In genomic region chr3:49786357-49787181, GRCh38 we compare ENCODE assay signal across 8 cellular contexts. TPM values are rescaled to one million over a fixed set of nuclear protein-coding genes. Genes with fewer than 3 reads are reported as not detected.
DNase-seq lines count a peak whose midpoint lies in the region; ATAC-seq and TF ChIP-seq lines count a peak whose summit lies in the region.

Gene IP6K1 (minus strand): TSS chr3:49786542. CDS start chr3:49748040, 38,502 bp downstream.

- no peak within 1 kb of the TSS for H3K27ac ChIP-seq in SU-DHL-6 (ENCODE audit: low read depth, low read length)
- H3K27ac ChIP-seq in thymus (ENCODE audit: low read depth), result peak within 1 kb of the TSS; percentile 94

- no peaks in the 10 kb centered on the region for H3K36me3 ChIP-seq in SU-DHL-6 (ENCODE audit: low read length)
- H3K36me3 ChIP-seq in thymus (ENCODE audit: control insufficient read depth, insufficient read depth), result peaks cover 17% of the 10 kb centered on the region

- ATAC-seq in HG02678 (IDR thresholded peaks at IDR 0.05; ENCODE audit: unreplicated experiment), result peak; percentile 98
- ATAC-seq in activated naive CD8-positive, alpha-beta T cell treated with anti-CD3 and anti-CD28 coated beads, Interleukin-2, amount 10 ng/mL, durations not matched to agents 7 days and 5 days (ENCODE audit: low read depth), result peak; percentile 99

- peaks cover 18% of the 10 kb centered on the region for H3K79me2 ChIP-seq in SU-DHL-6 (ENCODE audit: insufficient read depth, low read length)

- H3K4me3 ChIP-seq in GM12864 (ENCODE audit: low read depth, low read length), result peak within 1 kb of the TSS; percentile 75
- H3K4me3 ChIP-seq in SU-DHL-6 (ENCODE audit: insufficient read depth, low read length, poor library complexity, severe bottlenecking), result peak within 1 kb of the TSS; percentile 77
- peak within 1 kb of the TSS; percentile 100 for H3K4me3 ChIP-seq in thymus (ENCODE audit: low read length)

- peak within 1 kb of the TSS; percentile 91 for H3K4me3 Mint-ChIP-seq in activated naive CD8-positive, alpha-beta T cell treated with anti-CD3 and anti-CD28 coated beads, Interleukin-2, amount 10 ng/mL, durations not matched to agents 7 days and 5 days
- H3K4me3 Mint-ChIP-seq in osteocyte (ENCODE audit: unreplicated experiment), result peak within 1 kb of the TSS; percentile 86

- intact Hi-C loops in head of caudate nucleus (cut with DNase I), result loop anchor here (5.0 kb wide), 1 partner anchor 64 kb away; the partner anchor contains the start of gene GMPPB

- H3K27ac Mint-ChIP-seq in activated naive CD8-positive, alpha-beta T cell treated with anti-CD3 and anti-CD28 coated beads, Interleukin-2, amount 10 ng/mL, durations not matched to agents 7 days and 5 days, result peak within 1 kb of the TSS; percentile 90
- H3K27ac Mint-ChIP-seq in osteocyte (ENCODE audit: unreplicated experiment), result peak within 1 kb of the TSS; percentile 97

- no peaks in the 10 kb centered on the region for H3F3A ChIP-seq in SU-DHL-6 (ENCODE audit: insufficient read depth)

- no peaks in the 10 kb centered on the region for H4K20me1 ChIP-seq in SU-DHL-6 (ENCODE audit: low read depth, low read length)

- DNase-seq in GM12864 (ENCODE audit: low read depth), result peak; percentile 100
- peak; percentile 96 for DNase-seq in NCI-H128 (lab: John Stamatoyannopoulos, UW; ENCODE audit: unreplicated experiment)
- peak; percentile 96 for DNase-seq in activated naive CD8-positive, alpha-beta T cell treated with anti-CD3 and anti-CD28 coated beads, Interleukin-2, amount 10 ng/mL, durations not matched to agents 7 days and 5 days
- peak; percentile 100 for DNase-seq in head of caudate nucleus
- DNase-seq in osteocyte (ENCODE audit: extremely low spot score, unreplicated experiment), result peak; percentile 100

- H2AFZ ChIP-seq in SU-DHL-6 (ENCODE audit: low read depth, low read length, severe bottlenecking), result peak within 1 kb of the TSS; percentile 85

- TF ChIP-seq CTCF in GM12864 (IDR thresholded peaks at IDR 0.05; ENCODE audit: low read depth, low read length, missing control alignments) (no peak), SU-DHL-6 (IDR thresholded peaks at IDR 0.05; ENCODE audit: insufficient read depth, low read length, poor library complexity, severe bottlenecking) (no peak), osteocyte (IDR thresholded peaks at IDR 0.05) (no peak)

- no peaks in the 10 kb centered on the region for H3K27me3 ChIP-seq in SU-DHL-6 (ENCODE audit: low read length)
- no peaks in the 10 kb centered on the region for H3K27me3 ChIP-seq in thymus (ENCODE audit: control insufficient read depth, insufficient read depth)

- H3K9me3 ChIP-seq in SU-DHL-6 (ENCODE audit: insufficient read depth, low read length) (no peaks in the 10 kb centered on the region), thymus (ENCODE audit: control insufficient read depth) (no peaks in the 10 kb centered on the region)

- H3K27me3 Mint-ChIP-seq in activated naive CD8-positive, alpha-beta T cell treated with anti-CD3 and anti-CD28 coated beads, Interleukin-2, amount 10 ng/mL, durations not matched to agents 7 days and 5 days, result peaks cover 4% of the 10 kb centered on the region
- no peaks in the 10 kb centered on the region for H3K27me3 Mint-ChIP-seq in osteocyte (ENCODE audit: unreplicated experiment)

- H3K36me3 Mint-ChIP-seq in activated naive CD8-positive, alpha-beta T cell treated with anti-CD3 and anti-CD28 coated beads, Interleukin-2, amount 10 ng/mL, durations not matched to agents 7 days and 5 days, result peaks cover 3% of the 10 kb centered on the region
- H3K36me3 Mint-ChIP-seq in osteocyte (ENCODE audit: unreplicated experiment), result peaks cover 4% of the 10 kb centered on the region

- peak within 1 kb of the TSS; percentile 85 for H3K4me2 ChIP-seq in SU-DHL-6 (ENCODE audit: low read depth, low read length, poor library complexity, severe bottlenecking)

- no peaks in the 10 kb centered on the region for H3K9me3 Mint-ChIP-seq in activated naive CD8-positive, alpha-beta T cell treated with anti-CD3 and anti-CD28 coated beads, Interleukin-2, amount 10 ng/mL, durations not matched to agents 7 days and 5 days
- no peaks in the 10 kb centered on the region for H3K9me3 Mint-ChIP-seq in osteocyte (ENCODE audit: unreplicated experiment)

- H3K9ac ChIP-seq in SU-DHL-6 (ENCODE audit: low read length), result peak within 1 kb of the TSS; percentile 75

- 4% methylated on average over 55 of the region's 55 CpGs for WGBS in thymus

- H3K4me1 ChIP-seq in thymus (ENCODE audit: control insufficient read depth, insufficient read depth, low read length), result peaks cover 12% of the 10 kb centered on the region

- no peaks in the 10 kb centered on the region for H3K9me2 ChIP-seq in SU-DHL-6 (replicated peaks; ENCODE audit: insufficient read depth, low read length)

- H3K4me1 Mint-ChIP-seq in activated naive CD8-positive, alpha-beta T cell treated with anti-CD3 and anti-CD28 coated beads, Interleukin-2, amount 10 ng/mL, durations not matched to agents 7 days and 5 days, result peaks cover 23% of the 10 kb centered on the region
- peaks cover 26% of the 10 kb centered on the region for H3K4me1 Mint-ChIP-seq in osteocyte (ENCODE audit: unreplicated experiment)

- POLR2A ChIA-PET in activated naive CD8-positive, alpha-beta T cell treated with anti-CD3 and anti-CD28 coated beads, Interleukin-2, amount 10 ng/mL, durations not matched to agents 7 days and 5 days (lab: Charles Lee), result interaction anchor here (0.9 to 1.4 kb wide), 7 partner anchors 16 to 463 kb away, joined by 3 to 13 read pairs (median 3); partner anchors contain the start of gene INKA1

RNA-seq across cellular contexts. Expression of gene IP6K1, which starts in this region (rescaled TPM):
- total RNA-seq in activated naive CD8-positive, alpha-beta T cell treated with anti-CD3 and anti-CD28 coated beads, Interleukin-2, amount 10 ng/mL, durations not matched to agents 7 days and 5 days, result 10 to 100 TPM; 35.2 to 40.2 TPM
- 60.1 and 66.9 TPM in 2 replicates for total RNA-seq in osteocyte
- 17.2 TPM for polyA plus RNA-seq in thymus
